In the genomic region with DNA sequence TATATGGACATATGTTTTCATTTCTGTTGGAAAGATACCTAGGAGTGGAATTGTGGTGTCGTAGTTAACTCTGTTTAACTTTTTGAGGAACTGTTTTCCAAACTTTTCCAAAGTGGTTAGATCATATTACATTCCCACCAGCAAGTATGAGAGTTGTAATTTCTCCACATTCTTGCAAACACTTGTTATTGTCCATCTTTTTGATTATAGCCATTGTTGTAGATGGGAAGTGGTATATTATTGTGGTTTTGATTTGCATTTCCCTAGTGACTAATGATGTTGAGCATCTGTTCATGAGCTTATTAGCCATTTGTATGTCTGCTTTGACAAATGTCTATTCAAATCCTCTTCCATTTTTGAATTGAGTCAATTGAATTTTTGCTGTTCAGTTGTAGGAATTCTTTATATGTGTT, we compare ENCODE assay signal across 1 cellular context.
TF ChIP-seq lines count a peak whose summit lies in the region.

No MANE protein-coding gene starts in this region.

TF ChIP-seq in GM12878, 131 proteins besides CTCF, POLR2A, EP300 and RAD21:
- TF ChIP-seq ETV6 (conservative IDR thresholded peaks at IDR 0.05 in 1 of 2, IDR thresholded peaks at IDR 0.05 in 1 of 2; ENCODE audit: borderline replicate concordance in 1 of 2, low read depth in 1 of 2): peak in 1 of 2 experiments; percentile 32; a peak in 1 of 4 replicates
- TF ChIP-seq, protein P1, sequence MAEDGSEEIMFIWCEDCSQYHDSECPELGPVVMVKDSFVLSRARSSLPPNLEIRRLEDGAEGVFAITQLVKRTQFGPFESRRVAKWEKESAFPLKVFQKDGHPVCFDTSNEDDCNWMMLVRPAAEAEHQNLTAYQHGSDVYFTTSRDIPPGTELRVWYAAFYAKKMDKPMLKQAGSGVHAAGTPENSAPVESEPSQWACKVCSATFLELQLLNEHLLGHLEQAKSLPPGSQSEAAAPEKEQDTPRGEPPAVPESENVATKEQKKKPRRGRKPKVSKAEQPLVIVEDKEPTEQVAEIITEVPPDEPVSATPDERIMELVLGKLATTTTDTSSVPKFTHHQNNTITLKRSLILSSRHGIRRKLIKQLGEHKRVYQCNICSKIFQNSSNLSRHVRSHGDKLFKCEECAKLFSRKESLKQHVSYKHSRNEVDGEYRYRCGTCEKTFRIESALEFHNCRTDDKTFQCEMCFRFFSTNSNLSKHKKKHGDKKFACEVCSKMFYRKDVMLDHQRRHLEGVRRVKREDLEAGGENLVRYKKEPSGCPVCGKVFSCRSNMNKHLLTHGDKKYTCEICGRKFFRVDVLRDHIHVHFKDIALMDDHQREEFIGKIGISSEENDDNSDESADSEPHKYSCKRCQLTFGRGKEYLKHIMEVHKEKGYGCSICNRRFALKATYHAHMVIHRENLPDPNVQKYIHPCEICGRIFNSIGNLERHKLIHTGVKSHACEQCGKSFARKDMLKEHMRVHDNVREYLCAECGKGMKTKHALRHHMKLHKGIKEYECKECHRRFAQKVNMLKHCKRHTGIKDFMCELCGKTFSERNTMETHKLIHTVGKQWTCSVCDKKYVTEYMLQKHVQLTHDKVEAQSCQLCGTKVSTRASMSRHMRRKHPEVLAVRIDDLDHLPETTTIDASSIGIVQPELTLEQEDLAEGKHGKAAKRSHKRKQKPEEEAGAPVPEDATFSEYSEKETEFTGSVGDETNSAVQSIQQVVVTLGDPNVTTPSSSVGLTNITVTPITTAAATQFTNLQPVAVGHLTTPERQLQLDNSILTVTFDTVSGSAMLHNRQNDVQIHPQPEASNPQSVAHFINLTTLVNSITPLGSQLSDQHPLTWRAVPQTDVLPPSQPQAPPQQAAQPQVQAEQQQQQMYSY (CRISPR knock-in tag; IDR thresholded peaks at IDR 0.05): no peak
- TF ChIP-seq BACH1 (IDR thresholded peaks at IDR 0.05; ENCODE audit: borderline replicate concordance): 0 out of 2 replicates have a peak, but pooled peaks have one; percentile 17
- TF ChIP-seq, protein P2, sequence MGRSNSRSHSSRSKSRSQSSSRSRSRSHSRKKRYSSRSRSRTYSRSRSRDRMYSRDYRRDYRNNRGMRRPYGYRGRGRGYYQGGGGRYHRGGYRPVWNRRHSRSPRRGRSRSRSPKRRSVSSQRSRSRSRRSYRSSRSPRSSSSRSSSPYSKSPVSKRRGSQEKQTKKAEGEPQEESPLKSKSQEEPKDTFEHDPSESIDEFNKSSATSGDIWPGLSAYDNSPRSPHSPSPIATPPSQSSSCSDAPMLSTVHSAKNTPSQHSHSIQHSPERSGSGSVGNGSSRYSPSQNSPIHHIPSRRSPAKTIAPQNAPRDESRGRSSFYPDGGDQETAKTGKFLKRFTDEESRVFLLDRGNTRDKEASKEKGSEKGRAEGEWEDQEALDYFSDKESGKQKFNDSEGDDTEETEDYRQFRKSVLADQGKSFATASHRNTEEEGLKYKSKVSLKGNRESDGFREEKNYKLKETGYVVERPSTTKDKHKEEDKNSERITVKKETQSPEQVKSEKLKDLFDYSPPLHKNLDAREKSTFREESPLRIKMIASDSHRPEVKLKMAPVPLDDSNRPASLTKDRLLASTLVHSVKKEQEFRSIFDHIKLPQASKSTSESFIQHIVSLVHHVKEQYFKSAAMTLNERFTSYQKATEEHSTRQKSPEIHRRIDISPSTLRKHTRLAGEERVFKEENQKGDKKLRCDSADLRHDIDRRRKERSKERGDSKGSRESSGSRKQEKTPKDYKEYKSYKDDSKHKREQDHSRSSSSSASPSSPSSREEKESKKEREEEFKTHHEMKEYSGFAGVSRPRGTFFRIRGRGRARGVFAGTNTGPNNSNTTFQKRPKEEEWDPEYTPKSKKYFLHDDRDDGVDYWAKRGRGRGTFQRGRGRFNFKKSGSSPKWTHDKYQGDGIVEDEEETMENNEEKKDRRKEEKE (IDR thresholded peaks at IDR 0.05): no peak
- peak; percentile 51; the same call in 1 of the 2 replicates for TF ChIP-seq ATF7 (IDR thresholded peaks at IDR 0.05; ENCODE audit: low read depth)
- TF ChIP-seq SMARCA5 (IDR thresholded peaks at IDR 0.05): 0 out of 2 replicates have a peak, but pooled peaks have one; percentile 75
- TF ChIP-seq BMI1 (IDR thresholded peaks at IDR 0.05; ENCODE audit: borderline replicate concordance): no peak
- peak; percentile 89 for TF ChIP-seq MTA2 (IDR thresholded peaks at IDR 0.05; ENCODE audit: low read depth)
- TF ChIP-seq KDM1A (IDR thresholded peaks at IDR 0.05; ENCODE audit: borderline replicate concordance): no peak
- peak; percentile 80 for TF ChIP-seq RFX5 (IDR thresholded peaks at IDR 0.05; ENCODE audit: low read depth, low read length)
- peak; percentile 56 to 60 for TF ChIP-seq IKZF2 (IDR thresholded peaks at IDR 0.05)
- no peak for TF ChIP-seq GATAD2B (conservative IDR thresholded peaks at IDR 0.05; ENCODE audit: low read depth)
- TF ChIP-seq BCL11A (IDR thresholded peaks at IDR 0.05; ENCODE audit: low read depth, low read length): 0 out of 2 replicates have a peak, but pooled peaks have one; percentile 32
- peak; percentile 55 for TF ChIP-seq IKZF1 (conservative IDR thresholded peaks at IDR 0.05)
- TF ChIP-seq NR2F1 (conservative IDR thresholded peaks at IDR 0.05): no peak
- no peak for TF ChIP-seq FOXM1 (IDR thresholded peaks at IDR 0.05; ENCODE audit: low read depth, low read length)
- no peak for TF ChIP-seq CBX5 (IDR thresholded peaks at IDR 0.05; ENCODE audit: low read depth)
- TF ChIP-seq, protein P3, sequence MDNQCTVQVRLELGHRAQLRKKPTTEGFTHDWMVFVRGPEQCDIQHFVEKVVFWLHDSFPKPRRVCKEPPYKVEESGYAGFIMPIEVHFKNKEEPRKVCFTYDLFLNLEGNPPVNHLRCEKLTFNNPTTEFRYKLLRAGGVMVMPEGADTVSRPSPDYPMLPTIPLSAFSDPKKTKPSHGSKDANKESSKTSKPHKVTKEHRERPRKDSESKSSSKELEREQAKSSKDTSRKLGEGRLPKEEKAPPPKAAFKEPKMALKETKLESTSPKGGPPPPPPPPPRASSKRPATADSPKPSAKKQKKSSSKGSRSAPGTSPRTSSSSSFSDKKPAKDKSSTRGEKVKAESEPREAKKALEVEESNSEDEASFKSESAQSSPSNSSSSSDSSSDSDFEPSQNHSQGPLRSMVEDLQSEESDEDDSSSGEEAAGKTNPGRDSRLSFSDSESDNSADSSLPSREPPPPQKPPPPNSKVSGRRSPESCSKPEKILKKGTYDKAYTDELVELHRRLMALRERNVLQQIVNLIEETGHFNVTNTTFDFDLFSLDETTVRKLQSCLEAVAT (IDR thresholded peaks at IDR 0.05): 0 out of 2 replicates have a peak, but pooled peaks have one; percentile 46
- TF ChIP-seq MEF2B (IDR thresholded peaks at IDR 0.05; ENCODE audit: partially characterized antibody, poor library complexity, severe bottlenecking): peak; percentile 78
- 0 out of 2 replicates have a peak, but pooled peaks have one; percentile 44 for TF ChIP-seq NBN (IDR thresholded peaks at IDR 0.05)
- TF ChIP-seq ZNF24 (IDR thresholded peaks at IDR 0.05): 0 out of 2 replicates have a peak, but pooled peaks have one; percentile 38
- no peak for TF ChIP-seq GABPA (IDR thresholded peaks at IDR 0.05; ENCODE audit: low read depth)
- peak; percentile 81; the same call in 1 of the 3 replicates for TF ChIP-seq POU2F2 (IDR thresholded peaks at IDR 0.05; ENCODE audit: borderline replicate concordance, low read depth, low read length)
- TF ChIP-seq SIN3A (IDR thresholded peaks at IDR 0.05; ENCODE audit: low read depth, low read length): no peak
- TF ChIP-seq, protein P4, sequence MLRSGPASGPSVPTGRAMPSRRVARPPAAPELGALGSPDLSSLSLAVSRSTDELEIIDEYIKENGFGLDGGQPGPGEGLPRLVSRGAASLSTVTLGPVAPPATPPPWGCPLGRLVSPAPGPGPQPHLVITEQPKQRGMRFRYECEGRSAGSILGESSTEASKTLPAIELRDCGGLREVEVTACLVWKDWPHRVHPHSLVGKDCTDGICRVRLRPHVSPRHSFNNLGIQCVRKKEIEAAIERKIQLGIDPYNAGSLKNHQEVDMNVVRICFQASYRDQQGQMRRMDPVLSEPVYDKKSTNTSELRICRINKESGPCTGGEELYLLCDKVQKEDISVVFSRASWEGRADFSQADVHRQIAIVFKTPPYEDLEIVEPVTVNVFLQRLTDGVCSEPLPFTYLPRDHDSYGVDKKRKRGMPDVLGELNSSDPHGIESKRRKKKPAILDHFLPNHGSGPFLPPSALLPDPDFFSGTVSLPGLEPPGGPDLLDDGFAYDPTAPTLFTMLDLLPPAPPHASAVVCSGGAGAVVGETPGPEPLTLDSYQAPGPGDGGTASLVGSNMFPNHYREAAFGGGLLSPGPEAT (IDR thresholded peaks at IDR 0.05; ENCODE audit: low read depth): 0 out of 2 replicates have a peak, but pooled peaks have one; percentile 35
- TF ChIP-seq, protein P5, sequence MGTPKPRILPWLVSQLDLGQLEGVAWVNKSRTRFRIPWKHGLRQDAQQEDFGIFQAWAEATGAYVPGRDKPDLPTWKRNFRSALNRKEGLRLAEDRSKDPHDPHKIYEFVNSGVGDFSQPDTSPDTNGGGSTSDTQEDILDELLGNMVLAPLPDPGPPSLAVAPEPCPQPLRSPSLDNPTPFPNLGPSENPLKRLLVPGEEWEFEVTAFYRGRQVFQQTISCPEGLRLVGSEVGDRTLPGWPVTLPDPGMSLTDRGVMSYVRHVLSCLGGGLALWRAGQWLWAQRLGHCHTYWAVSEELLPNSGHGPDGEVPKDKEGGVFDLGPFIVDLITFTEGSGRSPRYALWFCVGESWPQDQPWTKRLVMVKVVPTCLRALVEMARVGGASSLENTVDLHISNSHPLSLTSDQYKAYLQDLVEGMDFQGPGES (IDR thresholded peaks at IDR 0.05): no peak
- 0 out of 2 replicates have a peak, but pooled peaks have one; percentile 30 for TF ChIP-seq DPF2 (IDR thresholded peaks at IDR 0.05)
- no peak for TF ChIP-seq ZNF274 (IDR thresholded peaks at IDR 0.05; ENCODE audit: insufficient read depth, insufficient read length)
- TF ChIP-seq, protein P6, sequence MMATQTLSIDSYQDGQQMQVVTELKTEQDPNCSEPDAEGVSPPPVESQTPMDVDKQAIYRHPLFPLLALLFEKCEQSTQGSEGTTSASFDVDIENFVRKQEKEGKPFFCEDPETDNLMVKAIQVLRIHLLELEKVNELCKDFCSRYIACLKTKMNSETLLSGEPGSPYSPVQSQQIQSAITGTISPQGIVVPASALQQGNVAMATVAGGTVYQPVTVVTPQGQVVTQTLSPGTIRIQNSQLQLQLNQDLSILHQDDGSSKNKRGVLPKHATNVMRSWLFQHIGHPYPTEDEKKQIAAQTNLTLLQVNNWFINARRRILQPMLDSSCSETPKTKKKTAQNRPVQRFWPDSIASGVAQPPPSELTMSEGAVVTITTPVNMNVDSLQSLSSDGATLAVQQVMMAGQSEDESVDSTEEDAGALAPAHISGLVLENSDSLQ (IDR thresholded peaks at IDR 0.05): peak; percentile 63
- TF ChIP-seq RUNX3 (IDR thresholded peaks at IDR 0.05; ENCODE audit: low read length): peak; percentile 76
- no peak for TF ChIP-seq HDGF (IDR thresholded peaks at IDR 0.05)
- peak; percentile 76; the same call in 1 of the 2 replicates for TF ChIP-seq SPI1 (IDR thresholded peaks at IDR 0.05; ENCODE audit: borderline replicate concordance, insufficient read depth, low read depth, low read length)
